Comparison of ENCODE assay signal across 18 cellular contexts in the genomic region with DNA sequence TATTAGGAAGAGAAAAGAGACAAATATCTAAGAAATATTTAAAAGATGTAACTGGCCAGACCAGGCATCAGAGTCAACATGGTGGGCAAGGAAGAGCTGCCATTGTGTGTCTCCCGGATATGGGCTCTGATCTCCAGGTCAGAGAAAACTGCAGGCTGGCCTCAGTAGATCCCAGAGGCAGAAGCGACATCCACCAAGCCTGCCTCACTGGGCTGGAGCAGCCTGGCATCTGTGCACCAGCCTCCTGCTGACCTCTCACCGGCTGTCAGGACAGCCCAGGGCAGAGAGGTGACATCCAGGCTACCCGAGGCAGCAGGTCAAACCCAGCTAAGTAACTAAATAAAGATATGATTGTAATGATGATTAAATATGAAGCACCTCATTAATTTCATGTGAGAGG.
"Had no signal": no experiment of that assay in that cellular context is flagged by ENCODE, and none has a peak within 500 bp of the region (broad histone marks: within the 10 kb centered on the region; RNA-seq: fewer than 3 reads in every experiment).

No MANE protein-coding gene starts in this region.

- H3K4me3 ChIP-seq: cardiac muscle cell, transverse colon had no signal

- H3K9me3 ChIP-seq: transverse colon had no signal

- H3K9me3 Mint-ChIP-seq: activated CD4-positive, alpha-beta memory T cell treated with anti-CD3 and anti-CD28 coated beads for 36 hours; activated naive CD4-positive, alpha-beta T cell treated with anti-CD3 and anti-CD28 coated beads, Interleukin-2, amount 10 ng/mL, durations not matched to agents 7 days and 5 days; activated T-cell treated with anti-CD3 and anti-CD28 coated beads, Interleukin-2, amount 50 U/mL, for 72 hours; memory B cell; nephron progenitor cell had no signal

- DNase-seq: activated CD4-positive, alpha-beta memory T cell treated with anti-CD3 and anti-CD28 coated beads for 36 hours; activated CD4-positive, alpha-beta T cell treated with anti-CD3 and anti-CD28 coated beads for 48 hours; activated effector memory CD4-positive, alpha-beta T cell treated with Interleukin-2 at 50 U/mL for 16 hours; activated naive CD4-positive, alpha-beta T cell treated with anti-CD3 and anti-CD28 coated beads, Interleukin-2, amount 10 ng/mL, durations not matched to agents 7 days and 5 days; activated T-cell treated with anti-CD3 and anti-CD28 coated beads, Interleukin-2, amount 50 U/mL, for 72 hours; amygdala; dermis blood vessel endothelial cell; effector CD8-positive, alpha-beta T cell; erythroblast; foreskin melanocyte; nephron progenitor cell; occipital lobe; retina; stimulated activated CD4-positive, alpha-beta T cell treated with anti-CD3 and anti-CD28 coated beads, Interleukin-4, amount 100 ng/mL, for 24 hours; stimulated activated naive CD4-positive, alpha-beta T cell treated with Interleukin-2 at 50 U/mL for 16 hours; transverse colon had no signal

- H3K27ac ChIP-seq: cardiac muscle cell had no signal

- H3K36me3 ChIP-seq: cardiac muscle cell, transverse colon had no signal

- H3K36me3 Mint-ChIP-seq: activated CD4-positive, alpha-beta memory T cell treated with anti-CD3 and anti-CD28 coated beads for 36 hours; activated naive CD4-positive, alpha-beta T cell treated with anti-CD3 and anti-CD28 coated beads, Interleukin-2, amount 10 ng/mL, durations not matched to agents 7 days and 5 days; memory B cell had no signal

- H3K27ac Mint-ChIP-seq: activated CD4-positive, alpha-beta memory T cell treated with anti-CD3 and anti-CD28 coated beads for 36 hours; activated naive CD4-positive, alpha-beta T cell treated with anti-CD3 and anti-CD28 coated beads, Interleukin-2, amount 10 ng/mL, durations not matched to agents 7 days and 5 days; activated T-cell treated with anti-CD3 and anti-CD28 coated beads, Interleukin-2, amount 50 U/mL, for 72 hours; memory B cell; nephron progenitor cell had no signal

- H3K4me1 Mint-ChIP-seq: activated naive CD4-positive, alpha-beta T cell treated with anti-CD3 and anti-CD28 coated beads, Interleukin-2, amount 10 ng/mL, durations not matched to agents 7 days and 5 days had no signal

- ATAC-seq: activated T-cell treated with anti-CD3 and anti-CD28 coated beads, Interleukin-2, amount 50 U/mL, for 72 hours had no signal

- H3K4me3 Mint-ChIP-seq: activated CD4-positive, alpha-beta memory T cell treated with anti-CD3 and anti-CD28 coated beads for 36 hours; activated naive CD4-positive, alpha-beta T cell treated with anti-CD3 and anti-CD28 coated beads, Interleukin-2, amount 10 ng/mL, durations not matched to agents 7 days and 5 days; activated T-cell treated with anti-CD3 and anti-CD28 coated beads, Interleukin-2, amount 50 U/mL, for 72 hours; memory B cell; nephron progenitor cell had no signal
